In genomic region chr6:148528292-148528691, GRCh38 we compare ENCODE assay signal across 1 cellular context.
TF ChIP-seq lines count a peak whose summit lies in the region.

No MANE protein-coding gene starts in this region.

TF ChIP-seq in GM23338, 12 proteins besides CTCF, POLR2A, EP300 and RAD21:
- TF ChIP-seq REST (IDR thresholded peaks at IDR 0.05; ENCODE audit: unreplicated experiment) (no peak), ZNF462 (CRISPR knock-in tag; IDR thresholded peaks at IDR 0.05) (no peak), EZH2phosphoT487 (IDR thresholded peaks at IDR 0.05; ENCODE audit: unreplicated experiment) (no peak), CREB1 (CRISPR knock-in tag; IDR thresholded peaks at IDR 0.05; ENCODE audit: low read depth) (no peak), NANOG (IDR thresholded peaks at IDR 0.05; ENCODE audit: borderline replicate concordance) (no peak), ETS1 (IDR thresholded peaks at IDR 0.05) (no peak)
